8 cellular contexts compared by ENCODE assay signal in the genomic region with DNA sequence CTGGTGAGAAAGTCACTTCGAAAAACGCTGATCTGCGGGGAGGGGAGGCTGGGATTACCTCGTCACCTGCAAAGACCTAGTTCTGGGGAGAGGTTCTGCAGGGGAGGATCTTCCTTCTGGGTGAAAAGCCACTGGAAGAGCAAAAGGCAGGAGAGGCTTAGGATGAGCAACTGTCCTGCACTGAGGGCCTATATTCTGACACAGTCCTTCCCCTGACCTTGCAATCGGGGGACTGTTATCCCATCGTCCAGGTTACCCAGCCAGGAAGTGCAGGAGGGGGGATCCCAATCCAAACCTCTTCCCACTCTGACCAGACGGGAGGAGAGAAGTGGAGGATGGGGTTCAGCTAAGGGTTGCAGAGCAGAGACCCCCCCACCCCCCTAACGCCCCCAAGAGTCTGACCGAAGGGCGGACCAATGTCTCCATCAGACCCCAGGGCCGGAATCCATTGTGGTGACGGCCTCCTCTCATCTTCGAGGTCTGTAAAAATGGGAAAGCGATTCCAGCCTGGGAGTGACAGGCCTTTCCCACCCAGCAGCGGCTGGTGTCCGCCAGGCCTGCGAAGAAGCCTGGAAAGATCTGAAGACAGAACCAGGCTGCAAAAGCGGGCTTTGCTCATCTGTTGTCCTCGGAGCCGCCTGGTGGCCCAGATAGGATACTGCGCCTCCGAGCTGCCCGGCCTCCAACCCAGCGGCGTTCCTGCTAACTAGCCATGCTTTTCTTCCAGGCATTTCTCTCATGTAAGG. TPM values are rescaled to one million over a fixed set of nuclear protein-coding genes. Genes with fewer than 3 reads are reported as not detected.
DNase-seq lines count a peak whose midpoint lies in the region; ATAC-seq and TF ChIP-seq lines count a peak whose summit lies in the region.

No MANE protein-coding gene starts in this region.

- H3K9me3 ChIP-seq in SK-N-MC (ENCODE audit: low read depth, low read length) (no peaks in the 10 kb centered on the region), gastroesophageal sphincter (no peaks in the 10 kb centered on the region), neutrophil (no peaks in the 10 kb centered on the region), suprapubic skin (no peaks in the 10 kb centered on the region)

- TF ChIP-seq CTCF in gastroesophageal sphincter (IDR thresholded peaks at IDR 0.05) (peak in 3 of 4 experiments; percentile 97 to 100 (median 99)), neutrophil (IDR thresholded peaks at IDR 0.05) (peak; percentile 67), suprapubic skin (IDR thresholded peaks at IDR 0.05) (peak; percentile 95 to 97)

- no peak overlapping the region for H3K9ac ChIP-seq in SK-N-MC (ENCODE audit: insufficient read length)

- peak overlapping the region; percentile 75 for H3K4me3 ChIP-seq in SK-N-MC
- peak overlapping the region; percentile 94 to 97 for H3K4me3 ChIP-seq in gastroesophageal sphincter
- peak overlapping the region in 1 of 2 experiments; percentile 10 for H3K4me3 ChIP-seq in neutrophil (ENCODE audit: low read depth in 1 of 2, low read length in 1 of 2)
- H3K4me3 ChIP-seq in suprapubic skin: peak overlapping the region; percentile 87

- CTCF ChIA-PET in activated naive CD4-positive, alpha-beta T cell treated with anti-CD3 and anti-CD28 coated beads for 36 hours (lab: Charles Lee): interaction anchor here (0.5 to 2.9 kb wide), 19 partner anchors 11 to 1584 kb away, joined by 3 to 13 read pairs (median 5); no protein-coding TSS in a partner anchor

- no peaks in the 10 kb centered on the region for H3K27me3 Mint-ChIP-seq in activated naive CD4-positive, alpha-beta T cell treated with anti-CD3 and anti-CD28 coated beads for 36 hours (ENCODE audit: low read depth)

- TF ChIP-seq EP300 in gastroesophageal sphincter (IDR thresholded peaks at IDR 0.05) (no peak), suprapubic skin (IDR thresholded peaks at IDR 0.05) (no peak)

- no peaks in the 10 kb centered on the region for H3K9me3 Mint-ChIP-seq in activated naive CD4-positive, alpha-beta T cell treated with anti-CD3 and anti-CD28 coated beads for 36 hours

- peak overlapping the region; percentile 97 for H3K4me3 Mint-ChIP-seq in activated naive CD4-positive, alpha-beta T cell treated with anti-CD3 and anti-CD28 coated beads for 36 hours

- H3K4me1 Mint-ChIP-seq in activated naive CD4-positive, alpha-beta T cell treated with anti-CD3 and anti-CD28 coated beads for 36 hours (ENCODE audit: low read depth): peaks cover 39% of the 10 kb centered on the region

- H3K27ac ChIP-seq in SK-N-MC: no peak overlapping the region
- peak overlapping the region; percentile 98 to 100 (median 98) for H3K27ac ChIP-seq in gastroesophageal sphincter
- H3K27ac ChIP-seq in neutrophil: no peak overlapping the region
- H3K27ac ChIP-seq in suprapubic skin: peak overlapping the region; percentile 94

- peaks cover 0 to 60% (median 30%) of the 10 kb centered on the region in 3 donors for H3K4me1 ChIP-seq in gastroesophageal sphincter
- peaks cover 39 to 43% of the 10 kb centered on the region in 2 experiments for H3K4me1 ChIP-seq in neutrophil (ENCODE audit: control insufficient read depth in 1 of 2, insufficient read depth in 1 of 2, low read depth in 1 of 2, low read length in 1 of 2)
- peaks cover 66% of the 10 kb centered on the region for H3K4me1 ChIP-seq in suprapubic skin

- intact Hi-C loops in activated naive CD4-positive, alpha-beta T cell treated with anti-CD3 and anti-CD28 coated beads for 36 hours (cut with micrococcal nuclease): loop anchor here (1.0 to 5.0 kb wide), 18 partner anchors 18 to 712 kb away; no protein-coding TSS in a partner anchor

- DNase-seq in NCI-H1436 (lab: John Stamatoyannopoulos, UW) (peak; percentile 67), NCI-H1436 treated with DMSO at 0.1 percent for 48 hours (lab: John Stamatoyannopoulos, UW) (no peak), Kasumi-1 (lab: John Stamatoyannopoulos, UW) (peak; percentile 77 to 90), SK-N-MC (ENCODE audit: low read depth, low spot score) (peak; percentile 61), suprapubic skin (ENCODE audit: low spot score in 2 of 2) (peak; percentile 91 to 92)
- DNase-seq in activated naive CD4-positive, alpha-beta T cell treated with anti-CD3 and anti-CD28 coated beads for 36 hours: peak; percentile 87

- peak; percentile 50 for ATAC-seq in gastroesophageal sphincter

- no peaks in the 10 kb centered on the region for H3K27me3 ChIP-seq in gastroesophageal sphincter
- H3K27me3 ChIP-seq in neutrophil: peaks cover 75% of the 10 kb centered on the region
- H3K27me3 ChIP-seq in suprapubic skin: no peaks in the 10 kb centered on the region

- H3K36me3 ChIP-seq in SK-N-MC (ENCODE audit: insufficient read depth, low read length) (no peaks in the 10 kb centered on the region), gastroesophageal sphincter (no peaks in the 10 kb centered on the region), neutrophil (no peaks in the 10 kb centered on the region), suprapubic skin (no peaks in the 10 kb centered on the region)

- H3K27ac Mint-ChIP-seq in activated naive CD4-positive, alpha-beta T cell treated with anti-CD3 and anti-CD28 coated beads for 36 hours: peak overlapping the region; percentile 97

- peak in 1 of 2 donors; percentile 19 for TF ChIP-seq POLR2A in gastroesophageal sphincter (IDR thresholded peaks at IDR 0.05)
- TF ChIP-seq POLR2A in suprapubic skin (IDR thresholded peaks at IDR 0.05): no peak

- H3K36me3 Mint-ChIP-seq in activated naive CD4-positive, alpha-beta T cell treated with anti-CD3 and anti-CD28 coated beads for 36 hours (ENCODE audit: low read depth): peaks cover 11% of the 10 kb centered on the region

- WGBS in gastroesophageal sphincter (ENCODE audit: low coverage in 1 of 2), 2 donors: 4% methylated on average over 5 of the region's 25 CpGs; no CpG with 5 or more reads in 1 of the 2 donors
- 6% methylated on average over 13 of the region's 25 CpGs for WGBS in suprapubic skin

RNA-seq across cellular contexts. Expression of gene DHRS3, which starts 1.6 kb away (rescaled TPM):
- total RNA-seq in activated naive CD4-positive, alpha-beta T cell treated with anti-CD3 and anti-CD28 coated beads for 36 hours: 10 to 100 TPM; 45.5 to 45.7 TPM
- 100 to 1,000 TPM; 115 to 211 (median 186) TPM for total RNA-seq in gastroesophageal sphincter
- 10 to 100 TPM; 73.3 to 86.9 (median 80.2) TPM for total RNA-seq in suprapubic skin

RNA-seq across cellular contexts. Expression of gene AADACL4, which starts 24.3 kb away (rescaled TPM):
- not detected for total RNA-seq in activated naive CD4-positive, alpha-beta T cell treated with anti-CD3 and anti-CD28 coated beads for 36 hours
- total RNA-seq in gastroesophageal sphincter: not detected
- total RNA-seq in suprapubic skin: not detected

Comparison
In these comparisons a context has a peak if more than half of its experiments do, and no peak if none do; other contexts are left out.
1. H3K27ac ChIP-seq: peak in gastroesophageal sphincter (4 of 4) and suprapubic skin (single experiment); none in SK-N-MC (single experiment) and neutrophil (single experiment).
2. Peak in every context shown above with its lines, with median percentiles within 50 percentile points of each other: CTCF ChIP-seq.